Comparison of ENCODE assay signal across 17 cellular contexts in genomic region chr7:32239764-32240163, GRCh38.
DNase-seq lines count a peak whose midpoint lies in the region; ATAC-seq and TF ChIP-seq lines count a peak whose summit lies in the region.
"Had no signal": no experiment of that assay in that cellular context is flagged by ENCODE, and none has a peak within 500 bp of the region (broad histone marks: within the 10 kb centered on the region; RNA-seq: fewer than 3 reads in every experiment).

No MANE protein-coding gene starts in this region.

- H3K36me3 ChIP-seq in endodermal cell (ENCODE audit: control insufficient read depth, insufficient read depth, low read length), result no peaks in the 10 kb centered on the region
- H3K36me3 ChIP-seq: BLaER1 had no signal

- H3K4me3 ChIP-seq in endodermal cell (ENCODE audit: low read length), result no peak overlapping the region
- H3K4me3 ChIP-seq: BLaER1 had no signal

- H4K5ac ChIP-seq in H9 (ENCODE audit: insufficient read length, low read depth, low read length), result no peak overlapping the region

- no peaks in the 10 kb centered on the region for H3K79me2 ChIP-seq in H9 (ENCODE audit: insufficient read depth, low read length)

- no peak for ATAC-seq in GM21367 (IDR thresholded peaks at IDR 0.05; ENCODE audit: unreplicated experiment)
- no peak for ATAC-seq in activated T-cell treated with anti-CD3 and anti-CD28 coated beads, Interleukin-2, amount 50 U/mL, for 4 hours
- ATAC-seq: HCT116 had no signal

- no peak overlapping the region for H3K23ac ChIP-seq in H9 (ENCODE audit: insufficient read length, low read depth, low read length)

- H3K9ac ChIP-seq in H9 (ENCODE audit: extremely low read depth, insufficient read length, low read length), result no peak overlapping the region
- no peak overlapping the region for H3K9ac ChIP-seq in endodermal cell (ENCODE audit: extremely low read depth, low read length, poor library complexity, severe bottlenecking)
- H3K9ac ChIP-seq: BLaER1 had no signal

- H3K9me3 ChIP-seq in H9 (ENCODE audit: control insufficient read depth, low read depth, low read length), result no peaks in the 10 kb centered on the region
- no peaks in the 10 kb centered on the region for H3K9me3 ChIP-seq in endodermal cell (ENCODE audit: control insufficient read depth, low read length)

- H3K4me3 Mint-ChIP-seq in H9 (no peak overlapping the region), endodermal cell (no peak overlapping the region), osteocyte (ENCODE audit: unreplicated experiment) (no peak overlapping the region)
- H3K4me3 Mint-ChIP-seq in activated T-cell treated with anti-CD3 and anti-CD28 coated beads, Interleukin-2, amount 50 U/mL, for 4 hours, result no peak overlapping the region
- H3K4me3 Mint-ChIP-seq: B cell; CD14-positive monocyte; CD4-positive, alpha-beta T cell; CD8-positive, alpha-beta memory T cell had no signal

- H3K9me3 Mint-ChIP-seq in H9 (peaks cover 6 to 7% of the 10 kb centered on the region in 2 experiments; a peak in 2 of 5 replicates), endodermal cell (peaks cover 4% of the 10 kb centered on the region), osteocyte (ENCODE audit: unreplicated experiment) (peaks cover 10% of the 10 kb centered on the region)
- peaks cover 11% of the 10 kb centered on the region for H3K9me3 Mint-ChIP-seq in activated T-cell treated with anti-CD3 and anti-CD28 coated beads, Interleukin-2, amount 50 U/mL, for 4 hours
- H3K9me3 Mint-ChIP-seq: CD4-positive, alpha-beta T cell had no signal

- no peak overlapping the region for H3K4me2 ChIP-seq in H9 (ENCODE audit: insufficient read depth, insufficient read length, low read length)
- H3K4me2 ChIP-seq: BLaER1 had no signal

- H3K18ac ChIP-seq in H9 (ENCODE audit: insufficient read length, low read depth, low read length), result no peak overlapping the region

- no peak overlapping the region for H2BK120ac ChIP-seq in H9 (ENCODE audit: low read depth, low read length, poor library complexity, severe bottlenecking)

- H3K4me1 ChIP-seq in H9 (ENCODE audit: insufficient read depth, low read length), result no peaks in the 10 kb centered on the region
- H3K4me1 ChIP-seq in endodermal cell (ENCODE audit: control insufficient read depth, insufficient read depth, low read length), result no peaks in the 10 kb centered on the region
- H3K4me1 ChIP-seq: BLaER1 had no signal

- H3K27ac ChIP-seq in H9 (ENCODE audit: insufficient read length, low read depth, low read length) (no peak overlapping the region), endodermal cell (ENCODE audit: low read depth, low read length) (no peak overlapping the region)
- H3K27ac ChIP-seq: BLaER1 had no signal

- H3K27me3 ChIP-seq in H9 (ENCODE audit: insufficient read depth, low read length), result no peaks in the 10 kb centered on the region
- H3K27me3 ChIP-seq in endodermal cell (ENCODE audit: control insufficient read depth, insufficient read depth, low read length, poor library complexity, severe bottlenecking), result peaks cover 5% of the 10 kb centered on the region
- H3K27me3 ChIP-seq: BLaER1 had no signal

- H2BK12ac ChIP-seq in H9 (ENCODE audit: insufficient read length, low read depth, low read length), result no peak overlapping the region

- DNase-seq in H9 (peak; percentile 11), endodermal cell (peak; percentile 42), osteocyte (ENCODE audit: extremely low spot score, unreplicated experiment) (peak; percentile 21), globus pallidus (ENCODE audit: low spot score) (no peak)
- DNase-seq in activated T-cell treated with anti-CD3 and anti-CD28 coated beads, Interleukin-2, amount 50 U/mL, for 4 hours, result no peak
- DNase-seq: CD4-positive, alpha-beta T cell; CD8-positive, alpha-beta memory T cell; DMS 273 treated with DMSO at 0.1 percent for 48 hours; DMS53; DMS79 treated with DMSO at 0.1 percent for 48 hours; GF-D8; H7 had no signal

- H3K23me2 ChIP-seq in H9 (ENCODE audit: insufficient read length, low read depth, low read length, poor library complexity, severe bottlenecking), result no peaks in the 10 kb centered on the region

- no peak overlapping the region for H4K91ac ChIP-seq in H9 (ENCODE audit: insufficient read length, low read depth, low read length)

- H3K4ac ChIP-seq in H9 (ENCODE audit: low read depth, low read length), result no peak overlapping the region

- no peak for TF ChIP-seq CTCF in H9 (conservative IDR thresholded peaks at IDR 0.05)
- no peak for TF ChIP-seq CTCF in endodermal cell (conservative IDR thresholded peaks at IDR 0.05)
- TF ChIP-seq CTCF in osteocyte (IDR thresholded peaks at IDR 0.05), result no peak

- H3K27me3 Mint-ChIP-seq in H9 (ENCODE audit: low read depth) (peaks cover 2% of the 10 kb centered on the region), endodermal cell (ENCODE audit: insufficient read depth) (peaks cover 1% of the 10 kb centered on the region), osteocyte (ENCODE audit: unreplicated experiment) (peaks cover 29% of the 10 kb centered on the region)
- H3K27me3 Mint-ChIP-seq in activated T-cell treated with anti-CD3 and anti-CD28 coated beads, Interleukin-2, amount 50 U/mL, for 4 hours (ENCODE audit: low read depth), result no peaks in the 10 kb centered on the region
- H3K27me3 Mint-ChIP-seq: B cell; CD4-positive, alpha-beta T cell; CD8-positive, alpha-beta memory T cell had no signal

- no peak overlapping the region for H2AK5ac ChIP-seq in H9 (ENCODE audit: insufficient read length, low read length)

- H2AFZ ChIP-seq in H9 (ENCODE audit: low read length), result no peak overlapping the region

- H3K27ac Mint-ChIP-seq in H9 (no peak overlapping the region), endodermal cell (no peak overlapping the region), osteocyte (ENCODE audit: unreplicated experiment) (no peak overlapping the region)
- H3K27ac Mint-ChIP-seq: B cell; CD14-positive monocyte; CD4-positive, alpha-beta T cell; CD8-positive, alpha-beta memory T cell had no signal

- peaks cover 0 to 3% of the 10 kb centered on the region in 2 experiments; a peak in 2 of 4 replicates for H3K4me1 Mint-ChIP-seq in H9
- no peaks in the 10 kb centered on the region for H3K4me1 Mint-ChIP-seq in endodermal cell
- no peaks in the 10 kb centered on the region for H3K4me1 Mint-ChIP-seq in osteocyte (ENCODE audit: unreplicated experiment)
- H3K4me1 Mint-ChIP-seq in activated T-cell treated with anti-CD3 and anti-CD28 coated beads, Interleukin-2, amount 50 U/mL, for 4 hours (ENCODE audit: low read depth), result no peaks in the 10 kb centered on the region
- H3K4me1 Mint-ChIP-seq: B cell; CD14-positive monocyte; CD8-positive, alpha-beta memory T cell had no signal

- H3K36me3 Mint-ChIP-seq in H9 (ENCODE audit: insufficient read depth in 1 of 3, low read depth in 3 of 3), result no peaks in the 10 kb centered on the region
- H3K36me3 Mint-ChIP-seq in endodermal cell (ENCODE audit: low read depth), result no peaks in the 10 kb centered on the region
- no peaks in the 10 kb centered on the region for H3K36me3 Mint-ChIP-seq in osteocyte (ENCODE audit: unreplicated experiment)
- no peaks in the 10 kb centered on the region for H3K36me3 Mint-ChIP-seq in activated T-cell treated with anti-CD3 and anti-CD28 coated beads, Interleukin-2, amount 50 U/mL, for 4 hours (ENCODE audit: insufficient read depth)
- H3K36me3 Mint-ChIP-seq: CD14-positive monocyte; CD8-positive, alpha-beta memory T cell had no signal

- no peak overlapping the region for H2BK5ac ChIP-seq in H9 (ENCODE audit: insufficient read length, low read length)

- no peak overlapping the region for H3T11ph ChIP-seq in H9 (ENCODE audit: low read length)

- no peaks in the 10 kb centered on the region for H4K20me1 ChIP-seq in H9 (ENCODE audit: control insufficient read depth, insufficient read depth, insufficient read length)
- H4K20me1 ChIP-seq: BLaER1 had no signal

- H3K14ac ChIP-seq in H9 (ENCODE audit: insufficient read depth, low read length), result no peak overlapping the region

- no peak overlapping the region for H2BK15ac ChIP-seq in H9 (ENCODE audit: low read depth, low read length)

- no peaks in the 10 kb centered on the region for H3K79me1 ChIP-seq in H9 (ENCODE audit: insufficient read depth, low read depth, low read length, poor library complexity, severe bottlenecking)

- no CpG with 5 or more reads among the region's 1 CpG for WGBS in H9 (ENCODE audit: extremely low coverage, insufficient read length, low lambda C conversion rate)
- 100% methylated on average over 1 of the region's 1 CpG; no CpG with 5 or more reads in 1 of the 2 experiments for WGBS in endodermal cell (ENCODE audit: insufficient coverage in 1 of 2, insufficient read length in 1 of 2), 2 experiments

- no peak overlapping the region for H3K56ac ChIP-seq in H9 (ENCODE audit: insufficient read length, low read depth, low read length)

- H2BK20ac ChIP-seq in H9 (ENCODE audit: low read depth, low read length, poor library complexity, severe bottlenecking), result no peak overlapping the region

- H4K8ac ChIP-seq in H9 (replicated peaks; ENCODE audit: insufficient read length, low read depth, low read length), result no peak overlapping the region

Comparison
In these comparisons a context has a peak if more than half of its experiments do, and no peak if none do; other contexts are left out.
1. DNase-seq: peak in H9 (single experiment), endodermal cell (single experiment) and osteocyte (single experiment); none in globus pallidus (single experiment) and activated T-cell treated with anti-CD3 and anti-CD28 coated beads, Interleukin-2, amount 50 U/mL, for 4 hours (single experiment).